1 cellular context compared by ENCODE assay signal in genomic region chr20:47847882-47848485, GRCh38.
TF ChIP-seq lines count a peak whose summit lies in the region.

No MANE protein-coding gene starts in this region.

TF ChIP-seq in GM12878, 131 proteins besides CTCF, POLR2A, EP300 and RAD21 (continued from another document and continues in another):
- TF ChIP-seq E2F8 (IDR thresholded peaks at IDR 0.05; ENCODE audit: low read depth, partially characterized antibody) (no peak), PAX5 (IDR thresholded peaks at IDR 0.05; ENCODE audit: borderline replicate concordance, low read depth, low read length) (0 out of 2 replicates have a peak, but pooled peaks have one; percentile 9), USF2 (IDR thresholded peaks at IDR 0.05; ENCODE audit: borderline replicate concordance, low read depth, low read length) (no peak; the same call in 1 of the 2 replicates), E4F1 (IDR thresholded peaks at IDR 0.05; ENCODE audit: borderline replicate concordance, partially characterized antibody) (no peak), SREBF2 (IDR thresholded peaks at IDR 0.05; ENCODE audit: low read length) (no peak), MEF2B (IDR thresholded peaks at IDR 0.05; ENCODE audit: partially characterized antibody, poor library complexity, severe bottlenecking) (peak; percentile 45), SMAD1 (IDR thresholded peaks at IDR 0.05; ENCODE audit: low read depth, partially characterized antibody) (no peak), ATF3 (IDR thresholded peaks at IDR 0.05; ENCODE audit: borderline replicate concordance, extremely low read depth, low read depth, low read length) (no peak), JUNB (IDR thresholded peaks at IDR 0.05) (no peak), RELA (IDR thresholded peaks at IDR 0.05; ENCODE audit: borderline replicate concordance, partially characterized antibody) (no peak), MTA2 (IDR thresholded peaks at IDR 0.05; ENCODE audit: low read depth) (no peak), ZNF207 (IDR thresholded peaks at IDR 0.05; ENCODE audit: borderline replicate concordance) (no peak), ZBTB33 (IDR thresholded peaks at IDR 0.05) (no peak), TARDBP (IDR thresholded peaks at IDR 0.05; ENCODE audit: borderline replicate concordance) (no peak), ASH2L (IDR thresholded peaks at IDR 0.05; ENCODE audit: borderline replicate concordance, low read depth) (no peak), HDGF (IDR thresholded peaks at IDR 0.05) (no peak), CREM (IDR thresholded peaks at IDR 0.05; ENCODE audit: low read depth) (no peak), SMAD5 (IDR thresholded peaks at IDR 0.05; ENCODE audit: low read depth) (no peak), ZNF217 (IDR thresholded peaks at IDR 0.05) (no peak), ZNF24 (IDR thresholded peaks at IDR 0.05) (no peak), RCOR1 (conservative IDR thresholded peaks at IDR 0.05; ENCODE audit: low read depth, low read length) (no peak), YBX1 (IDR thresholded peaks at IDR 0.05) (no peak), NKRF (conservative IDR thresholded peaks at IDR 0.05) (no peak), MAX (IDR thresholded peaks at IDR 0.05; ENCODE audit: low read depth, low read length) (no peak), ZNF274 (IDR thresholded peaks at IDR 0.05; ENCODE audit: insufficient read depth, insufficient read length) (no peak), FOS (IDR thresholded peaks at IDR 0.05; ENCODE audit: borderline replicate concordance, extremely low read depth, insufficient read length) (no peak), ZNF622 (IDR thresholded peaks at IDR 0.05) (no peak), ETV6 (conservative IDR thresholded peaks at IDR 0.05 in 1 of 2, IDR thresholded peaks at IDR 0.05 in 1 of 2; ENCODE audit: borderline replicate concordance in 1 of 2, low read depth in 1 of 2) (no peak; a peak in 1 of 4 replicates), STAT3 (IDR thresholded peaks at IDR 0.05; ENCODE audit: low read depth, low read length) (no peak), ZBTB4 (CRISPR knock-in tag; IDR thresholded peaks at IDR 0.05) (no peak), POLR2AphosphoS2 (IDR thresholded peaks at IDR 0.05; ENCODE audit: low read depth, low read length) (no peak), FOXM1 (IDR thresholded peaks at IDR 0.05; ENCODE audit: low read depth, low read length) (no peak), REST (IDR thresholded peaks at IDR 0.05; ENCODE audit: low read depth, low read length) (no peak), NR2C2 (IDR thresholded peaks at IDR 0.05; ENCODE audit: borderline replicate concordance, control insufficient read depth, insufficient read length, low read depth) (no peak), CHD1 (IDR thresholded peaks at IDR 0.05; ENCODE audit: low read depth, low read length) (no peak), STAT1 (conservative IDR thresholded peaks at IDR 0.05) (no peak), ZBTB11 (CRISPR knock-in tag; IDR thresholded peaks at IDR 0.05) (no peak), SIN3A (IDR thresholded peaks at IDR 0.05; ENCODE audit: low read depth, low read length) (no peak)
